ENCODE assay signal across 18 cellular contexts in genomic region chr2:44751754-44752479, GRCh38.
DNase-seq lines count a peak whose midpoint lies in the region; ATAC-seq and TF ChIP-seq lines count a peak whose summit lies in the region.
"Had no signal": no experiment of that assay in that cellular context is flagged by ENCODE, and none has a peak within 500 bp of the region (broad histone marks: within the 10 kb centered on the region; RNA-seq: fewer than 3 reads in every experiment).

No MANE protein-coding gene starts in this region.

- H3K4me3 ChIP-seq in DND-41 (ENCODE audit: low read depth in 1 of 2, low read length in 2 of 2) (no peak overlapping the region), suprapubic skin (no peak overlapping the region)
- H3K4me3 ChIP-seq in Jurkat, Clone E6-1 (ENCODE audit: low read length), result no peak overlapping the region

- ATAC-seq in DND-41 (ENCODE audit: insufficient read depth, low read depth) (0 out of 3 replicates have a peak, but pooled peaks have one; percentile 42), GM18511 (IDR thresholded peaks at IDR 0.05; ENCODE audit: unreplicated experiment) (no peak), GM21723 (IDR thresholded peaks at IDR 0.05; ENCODE audit: unreplicated experiment) (no peak)

- no peaks in the 10 kb centered on the region for H3K36me3 ChIP-seq in DND-41 (ENCODE audit: insufficient read depth, low read length)
- no peaks in the 10 kb centered on the region for H3K36me3 ChIP-seq in suprapubic skin

- no peaks in the 10 kb centered on the region for H3K36me3 Mint-ChIP-seq in glutamatergic neuron (ENCODE audit: unreplicated experiment)

- TF ChIP-seq POLR2A in suprapubic skin (IDR thresholded peaks at IDR 0.05), result no peak

- H3K4me3 Mint-ChIP-seq in glutamatergic neuron (ENCODE audit: unreplicated experiment), result peak overlapping the region; percentile 40
- H3K4me3 Mint-ChIP-seq: nephron had no signal

- H3K27me3 ChIP-seq in DND-41 (ENCODE audit: insufficient read depth, low read length, poor library complexity) (no peaks in the 10 kb centered on the region), suprapubic skin (no peaks in the 10 kb centered on the region)

- no peaks in the 10 kb centered on the region for H3K79me2 ChIP-seq in DND-41 (ENCODE audit: insufficient read depth, low read length)

- peaks cover 4% of the 10 kb centered on the region for H3K27me3 Mint-ChIP-seq in glutamatergic neuron (ENCODE audit: unreplicated experiment)
- H3K27me3 Mint-ChIP-seq: progenitor cell of endocrine pancreas had no signal

- no peaks in the 10 kb centered on the region for H4K20me1 ChIP-seq in DND-41 (ENCODE audit: insufficient read depth, low read length)

- DNase-seq in DND-41, result peak; percentile 40
- peak; percentile 6 for DNase-seq in Jurkat, Clone E6-1 (ENCODE audit: low read depth, low spot score)
- peak; percentile 91 for DNase-seq in NCI-H82 treated with DMSO at 0.1 percent for 48 hours (lab: John Stamatoyannopoulos, UW; ENCODE audit: unreplicated experiment)
- DNase-seq in glutamatergic neuron, result peak; percentile 15
- DNase-seq in activated naive CD4-positive, alpha-beta T cell treated with Interleukin-2 at 50 U/mL for 16 hours, result no peak
- no peak for DNase-seq in suprapubic skin (ENCODE audit: low spot score in 2 of 2)
- DNase-seq: activated naive CD4-positive, alpha-beta T cell treated with anti-CD3 and anti-CD28 coated beads, Interleukin-2, amount 50 U/mL, for 16 hours; activated T-cell treated with anti-CD3 and anti-CD28 coated beads, Interleukin-2, amount 50 U/mL, for 1 hour; Caco-2; IMR-90; NCI-H1105 treated with DMSO at 0.1 percent for 48 hours; NCI-H2227 treated with DMSO at 0.1 percent for 48 hours; small intestine; stimulated activated CD4-positive, alpha-beta T cell treated with anti-CD3 and anti-CD28 coated beads, Interleukin-4, amount 100 ng/mL, for 1 hour had no signal

- no peaks in the 10 kb centered on the region for H3K9me3 ChIP-seq in DND-41 (ENCODE audit: insufficient read depth, low read length, severe bottlenecking)
- no peaks in the 10 kb centered on the region for H3K9me3 ChIP-seq in suprapubic skin
- H3K9me3 ChIP-seq: Caco-2 had no signal

- TF ChIP-seq EP300 in suprapubic skin (IDR thresholded peaks at IDR 0.05), result no peak

- H3K4me1 Mint-ChIP-seq in glutamatergic neuron (ENCODE audit: low read depth, unreplicated experiment), result peaks cover 4% of the 10 kb centered on the region
- H3K4me1 Mint-ChIP-seq: nephron had no signal

- no peak overlapping the region for H3K4me2 ChIP-seq in DND-41 (ENCODE audit: insufficient read depth, low read length)

- no peak overlapping the region for H3K9ac ChIP-seq in DND-41 (ENCODE audit: low read depth, low read length)

- H3K4me1 ChIP-seq in DND-41 (ENCODE audit: insufficient read depth, low read length) (peaks cover 25% of the 10 kb centered on the region), suprapubic skin (no peaks in the 10 kb centered on the region)
- H3K4me1 ChIP-seq: Caco-2 had no signal

- no peak overlapping the region for H2AFZ ChIP-seq in DND-41 (ENCODE audit: low read depth, low read length)

- peaks cover 4% of the 10 kb centered on the region for H3K9me3 Mint-ChIP-seq in glutamatergic neuron (ENCODE audit: unreplicated experiment)
- H3K9me3 Mint-ChIP-seq: nephron had no signal

- H3K27ac Mint-ChIP-seq in glutamatergic neuron (ENCODE audit: unreplicated experiment), result peak overlapping the region; percentile 84
- H3K27ac Mint-ChIP-seq: nephron, progenitor cell of endocrine pancreas had no signal

- H3K27ac ChIP-seq in DND-41 (ENCODE audit: low read length) (no peak overlapping the region), suprapubic skin (no peak overlapping the region)

- TF ChIP-seq CTCF in DND-41 (IDR thresholded peaks at IDR 0.05; ENCODE audit: borderline replicate concordance, extremely low read depth, low read length, poor library complexity, severe bottlenecking), result no peak
- TF ChIP-seq CTCF in glutamatergic neuron (IDR thresholded peaks at IDR 0.05; ENCODE audit: partially characterized antibody, unreplicated experiment), result no peak
- no peak for TF ChIP-seq CTCF in suprapubic skin (IDR thresholded peaks at IDR 0.05)

- 91% methylated on average over 8 of the region's 8 CpGs for WGBS in suprapubic skin

Comparison
In these comparisons a context has a peak if more than half of its experiments do, and no peak if none do; other contexts are left out.
1. DNase-seq: peak in DND-41 (single experiment), Jurkat, Clone E6-1 (single experiment), NCI-H82 treated with DMSO at 0.1 percent for 48 hours (single experiment) and glutamatergic neuron (single experiment); none in activated naive CD4-positive, alpha-beta T cell treated with Interleukin-2 at 50 U/mL for 16 hours (single experiment) and suprapubic skin (0 of 2).